In genomic region chr4:184733654-184734524, GRCh38 we compare ENCODE assay signal across 1 cellular context.
TF ChIP-seq lines count a peak whose summit lies in the region.

TSS of gene CENPU (minus strand) at chr4:184734096. CDS start at chr4:184734062, 34 bp downstream.

TF ChIP-seq in K562, 482 proteins besides CTCF, POLR2A, EP300 and RAD21 (continued from another document and continues in another):
- TF ChIP-seq MAFK (IDR thresholded peaks at IDR 0.05; ENCODE audit: low read length) (peak; percentile 33; the same call in 1 of the 2 replicates), PKNOX1 (IDR thresholded peaks at IDR 0.05) (peak; percentile 81), SUPT5H (IDR thresholded peaks at IDR 0.05) (peak; percentile 93), HNRNPL (IDR thresholded peaks at IDR 0.05; ENCODE audit: low read depth, low read length) (peak; percentile 42; the same call in 1 of the 2 replicates), PATZ1 (CRISPR knock-in tag; IDR thresholded peaks at IDR 0.05; ENCODE audit: borderline replicate concordance) (no peak), SIN3A (IDR thresholded peaks at IDR 0.05; ENCODE audit: borderline replicate concordance in 2 of 2, control insufficient read depth in 1 of 2, low read depth in 2 of 2, low read length in 2 of 2) (peak; percentile 81 to 89; a peak in 2 of 4 replicates), RNF2 (IDR thresholded peaks at IDR 0.05) (peak; percentile 96), KAT7 (CRISPR knock-in tag; IDR thresholded peaks at IDR 0.05; ENCODE audit: borderline replicate concordance) (peak; percentile 83; the same call in 1 of the 2 replicates), ZBTB40 (IDR thresholded peaks at IDR 0.05) (peak; percentile 81), ZBTB40 (CRISPR knock-in tag; IDR thresholded peaks at IDR 0.05) (no peak), ZSCAN32 (CRISPR knock-in tag; IDR thresholded peaks at IDR 0.05) (no peak), ZNF780A (CRISPR knock-in tag; IDR thresholded peaks at IDR 0.05) (no peak), MAZ (CRISPR knock-in tag; conservative IDR thresholded peaks at IDR 0.05 in 1 of 2, IDR thresholded peaks at IDR 0.05 in 1 of 2) (peak; percentile 91 to 97), MTA3 (IDR thresholded peaks at IDR 0.05; ENCODE audit: borderline replicate concordance) (peak; percentile 96), SIN3B (IDR thresholded peaks at IDR 0.05; ENCODE audit: low read depth) (peak; percentile 62; the same call in 1 of the 2 replicates), SPI1 (IDR thresholded peaks at IDR 0.05; ENCODE audit: borderline replicate concordance, low read depth, low read length) (no peak), RBBP5 (IDR thresholded peaks at IDR 0.05; ENCODE audit: borderline replicate concordance, insufficient read depth, low read length, poor library complexity, severe bottlenecking) (peak; percentile 83), FOXP4 (CRISPR knock-in tag; IDR thresholded peaks at IDR 0.05; ENCODE audit: borderline replicate concordance) (peak; percentile 66; the same call in 1 of the 2 replicates), ZNF511 (CRISPR knock-in tag; IDR thresholded peaks at IDR 0.05) (peak; percentile 86; the same call in 1 of the 2 replicates), POU5F1 (IDR thresholded peaks at IDR 0.05; ENCODE audit: borderline replicate concordance, low read depth, low read length, partially characterized antibody) (peak; percentile 71), ARID3B (CRISPR knock-in tag; IDR thresholded peaks at IDR 0.05; ENCODE audit: borderline replicate concordance) (no peak), SMAD3 (CRISPR knock-in tag; conservative IDR thresholded peaks at IDR 0.05) (peak; percentile 47; the same call in 1 of the 2 replicates), ARHGAP35 (IDR thresholded peaks at IDR 0.05; ENCODE audit: partially characterized antibody) (no peak), MTF1 (CRISPR knock-in tag; IDR thresholded peaks at IDR 0.05; ENCODE audit: borderline replicate concordance) (no peak), CBFA2T2 (conservative IDR thresholded peaks at IDR 0.05) (peak; percentile 48), ZFP91 (CRISPR knock-in tag; IDR thresholded peaks at IDR 0.05) (peak; percentile 60; the same call in 1 of the 2 replicates), HEY1 (CRISPR knock-in tag; IDR thresholded peaks at IDR 0.05; ENCODE audit: borderline replicate concordance) (no peak), ZHX1 (conservative IDR thresholded peaks at IDR 0.05; ENCODE audit: low read length) (peak; percentile 89; the same call in 1 of the 2 replicates), ZNF778 (CRISPR knock-in tag; IDR thresholded peaks at IDR 0.05) (no peak)
